1 cellular context compared by ENCODE assay signal in genomic region chr6:16761469-16762264, GRCh38.
TF ChIP-seq lines count a peak whose summit lies in the region.

No MANE protein-coding gene starts in this region.

TF ChIP-seq in HCT116, 20 proteins besides CTCF, POLR2A, EP300 and RAD21 (continued from another document):
- TF ChIP-seq REST (IDR thresholded peaks at IDR 0.05; ENCODE audit: low read depth) (no peak), FOSL1 (IDR thresholded peaks at IDR 0.05; ENCODE audit: low read depth) (no peak), CEBPB (IDR thresholded peaks at IDR 0.05; ENCODE audit: low read depth) (no peak), EZH2 (IDR thresholded peaks at IDR 0.05) (no peak), POLR2AphosphoS5 (IDR thresholded peaks at IDR 0.05; ENCODE audit: low read depth, low read length) (0 out of 2 replicates have a peak, but pooled peaks have one; percentile 31), SIN3A (IDR thresholded peaks at IDR 0.05; ENCODE audit: low read depth) (peak; percentile 58; the same call in 1 of the 2 replicates), JUND (IDR thresholded peaks at IDR 0.05) (no peak), ATF3 (IDR thresholded peaks at IDR 0.05) (no peak)
